In genomic region chr10:91591792-91592165, GRCh38 we compare ENCODE assay signal across 1 cellular context.
TF ChIP-seq lines count a peak whose summit lies in the region.

No MANE protein-coding gene starts in this region.

TF ChIP-seq in K562, 482 proteins besides CTCF, POLR2A, EP300 and RAD21 (continued from another document):
- no peak for TF ChIP-seq FOXP4 (CRISPR knock-in tag; IDR thresholded peaks at IDR 0.05; ENCODE audit: borderline replicate concordance)
- TF ChIP-seq, protein P1, sequence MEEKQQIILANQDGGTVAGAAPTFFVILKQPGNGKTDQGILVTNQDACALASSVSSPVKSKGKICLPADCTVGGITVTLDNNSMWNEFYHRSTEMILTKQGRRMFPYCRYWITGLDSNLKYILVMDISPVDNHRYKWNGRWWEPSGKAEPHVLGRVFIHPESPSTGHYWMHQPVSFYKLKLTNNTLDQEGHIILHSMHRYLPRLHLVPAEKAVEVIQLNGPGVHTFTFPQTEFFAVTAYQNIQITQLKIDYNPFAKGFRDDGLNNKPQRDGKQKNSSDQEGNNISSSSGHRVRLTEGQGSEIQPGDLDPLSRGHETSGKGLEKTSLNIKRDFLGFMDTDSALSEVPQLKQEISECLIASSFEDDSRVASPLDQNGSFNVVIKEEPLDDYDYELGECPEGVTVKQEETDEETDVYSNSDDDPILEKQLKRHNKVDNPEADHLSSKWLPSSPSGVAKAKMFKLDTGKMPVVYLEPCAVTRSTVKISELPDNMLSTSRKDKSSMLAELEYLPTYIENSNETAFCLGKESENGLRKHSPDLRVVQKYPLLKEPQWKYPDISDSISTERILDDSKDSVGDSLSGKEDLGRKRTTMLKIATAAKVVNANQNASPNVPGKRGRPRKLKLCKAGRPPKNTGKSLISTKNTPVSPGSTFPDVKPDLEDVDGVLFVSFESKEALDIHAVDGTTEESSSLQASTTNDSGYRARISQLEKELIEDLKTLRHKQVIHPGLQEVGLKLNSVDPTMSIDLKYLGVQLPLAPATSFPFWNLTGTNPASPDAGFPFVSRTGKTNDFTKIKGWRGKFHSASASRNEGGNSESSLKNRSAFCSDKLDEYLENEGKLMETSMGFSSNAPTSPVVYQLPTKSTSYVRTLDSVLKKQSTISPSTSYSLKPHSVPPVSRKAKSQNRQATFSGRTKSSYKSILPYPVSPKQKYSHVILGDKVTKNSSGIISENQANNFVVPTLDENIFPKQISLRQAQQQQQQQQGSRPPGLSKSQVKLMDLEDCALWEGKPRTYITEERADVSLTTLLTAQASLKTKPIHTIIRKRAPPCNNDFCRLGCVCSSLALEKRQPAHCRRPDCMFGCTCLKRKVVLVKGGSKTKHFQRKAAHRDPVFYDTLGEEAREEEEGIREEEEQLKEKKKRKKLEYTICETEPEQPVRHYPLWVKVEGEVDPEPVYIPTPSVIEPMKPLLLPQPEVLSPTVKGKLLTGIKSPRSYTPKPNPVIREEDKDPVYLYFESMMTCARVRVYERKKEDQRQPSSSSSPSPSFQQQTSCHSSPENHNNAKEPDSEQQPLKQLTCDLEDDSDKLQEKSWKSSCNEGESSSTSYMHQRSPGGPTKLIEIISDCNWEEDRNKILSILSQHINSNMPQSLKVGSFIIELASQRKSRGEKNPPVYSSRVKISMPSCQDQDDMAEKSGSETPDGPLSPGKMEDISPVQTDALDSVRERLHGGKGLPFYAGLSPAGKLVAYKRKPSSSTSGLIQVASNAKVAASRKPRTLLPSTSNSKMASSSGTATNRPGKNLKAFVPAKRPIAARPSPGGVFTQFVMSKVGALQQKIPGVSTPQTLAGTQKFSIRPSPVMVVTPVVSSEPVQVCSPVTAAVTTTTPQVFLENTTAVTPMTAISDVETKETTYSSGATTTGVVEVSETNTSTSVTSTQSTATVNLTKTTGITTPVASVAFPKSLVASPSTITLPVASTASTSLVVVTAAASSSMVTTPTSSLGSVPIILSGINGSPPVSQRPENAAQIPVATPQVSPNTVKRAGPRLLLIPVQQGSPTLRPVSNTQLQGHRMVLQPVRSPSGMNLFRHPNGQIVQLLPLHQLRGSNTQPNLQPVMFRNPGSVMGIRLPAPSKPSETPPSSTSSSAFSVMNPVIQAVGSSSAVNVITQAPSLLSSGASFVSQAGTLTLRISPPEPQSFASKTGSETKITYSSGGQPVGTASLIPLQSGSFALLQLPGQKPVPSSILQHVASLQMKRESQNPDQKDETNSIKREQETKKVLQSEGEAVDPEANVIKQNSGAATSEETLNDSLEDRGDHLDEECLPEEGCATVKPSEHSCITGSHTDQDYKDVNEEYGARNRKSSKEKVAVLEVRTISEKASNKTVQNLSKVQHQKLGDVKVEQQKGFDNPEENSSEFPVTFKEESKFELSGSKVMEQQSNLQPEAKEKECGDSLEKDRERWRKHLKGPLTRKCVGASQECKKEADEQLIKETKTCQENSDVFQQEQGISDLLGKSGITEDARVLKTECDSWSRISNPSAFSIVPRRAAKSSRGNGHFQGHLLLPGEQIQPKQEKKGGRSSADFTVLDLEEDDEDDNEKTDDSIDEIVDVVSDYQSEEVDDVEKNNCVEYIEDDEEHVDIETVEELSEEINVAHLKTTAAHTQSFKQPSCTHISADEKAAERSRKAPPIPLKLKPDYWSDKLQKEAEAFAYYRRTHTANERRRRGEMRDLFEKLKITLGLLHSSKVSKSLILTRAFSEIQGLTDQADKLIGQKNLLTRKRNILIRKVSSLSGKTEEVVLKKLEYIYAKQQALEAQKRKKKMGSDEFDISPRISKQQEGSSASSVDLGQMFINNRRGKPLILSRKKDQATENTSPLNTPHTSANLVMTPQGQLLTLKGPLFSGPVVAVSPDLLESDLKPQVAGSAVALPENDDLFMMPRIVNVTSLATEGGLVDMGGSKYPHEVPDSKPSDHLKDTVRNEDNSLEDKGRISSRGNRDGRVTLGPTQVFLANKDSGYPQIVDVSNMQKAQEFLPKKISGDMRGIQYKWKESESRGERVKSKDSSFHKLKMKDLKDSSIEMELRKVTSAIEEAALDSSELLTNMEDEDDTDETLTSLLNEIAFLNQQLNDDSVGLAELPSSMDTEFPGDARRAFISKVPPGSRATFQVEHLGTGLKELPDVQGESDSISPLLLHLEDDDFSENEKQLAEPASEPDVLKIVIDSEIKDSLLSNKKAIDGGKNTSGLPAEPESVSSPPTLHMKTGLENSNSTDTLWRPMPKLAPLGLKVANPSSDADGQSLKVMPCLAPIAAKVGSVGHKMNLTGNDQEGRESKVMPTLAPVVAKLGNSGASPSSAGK (IDR thresholded peaks at IDR 0.05) = 0 out of 2 replicates have a peak, but pooled peaks have one; percentile 2
- TF ChIP-seq ZNF79 (CRISPR knock-in tag; IDR thresholded peaks at IDR 0.05; ENCODE audit: low read depth) = no peak
- no peak for TF ChIP-seq RBM25 (IDR thresholded peaks at IDR 0.05; ENCODE audit: low read depth, low read length, severe bottlenecking)
- TF ChIP-seq ZNF586 (CRISPR knock-in tag; conservative IDR thresholded peaks at IDR 0.05) = no peak
- TF ChIP-seq CXXC5 (CRISPR knock-in tag; IDR thresholded peaks at IDR 0.05) = no peak
- no peak for TF ChIP-seq NEUROD1 (IDR thresholded peaks at IDR 0.05; ENCODE audit: borderline replicate concordance, low read depth, low read length, partially characterized antibody)
- TF ChIP-seq SMARCA5 (IDR thresholded peaks at IDR 0.05) = no peak
- no peak for TF ChIP-seq CCAR2 (IDR thresholded peaks at IDR 0.05; ENCODE audit: low read depth, low read length)
